ENCODE assay signal across 37 cellular contexts in the genomic region with DNA sequence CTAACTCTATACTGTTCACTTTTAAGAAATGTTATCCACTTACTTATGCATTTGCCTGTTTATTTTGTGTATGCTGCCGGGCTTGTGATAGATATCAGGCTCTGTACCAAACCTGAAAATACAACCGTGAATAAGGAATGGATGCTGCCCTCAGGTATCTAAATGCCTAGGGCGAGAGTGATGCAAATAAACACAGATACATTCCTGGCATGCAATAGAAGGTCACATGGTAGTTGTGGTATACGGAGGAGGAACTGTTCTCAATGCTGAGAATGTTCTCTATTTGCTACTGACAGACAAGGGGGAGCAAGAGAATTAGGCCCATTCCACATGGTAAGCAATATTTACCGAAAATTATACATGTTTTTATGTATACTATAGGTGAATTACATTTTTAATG.
DNase-seq lines count a peak whose midpoint lies in the region; ATAC-seq and TF ChIP-seq lines count a peak whose summit lies in the region.
"Had no signal": no experiment of that assay in that cellular context is flagged by ENCODE, and none has a peak within 500 bp of the region (broad histone marks: within the 10 kb centered on the region; RNA-seq: fewer than 3 reads in every experiment).

No MANE protein-coding gene starts in this region.

- TF ChIP-seq EP300 in suprapubic skin (IDR thresholded peaks at IDR 0.05): no peak

- no peak for DNase-seq in left ventricle myocardium superior
- DNase-seq in left ventricle myocardium inferior: no peak
- peak; percentile 59 for DNase-seq in OCI-M1 (lab: John Stamatoyannopoulos, UW)
- DNase-seq in astrocyte of the hippocampus (ENCODE audit: low read depth, low spot score): peak; percentile 27
- no peak for DNase-seq in ACHN
- no peak for DNase-seq in DMS114 treated with DMSO at 0.1 percent for 48 hours (lab: John Stamatoyannopoulos, UW; ENCODE audit: unreplicated experiment)
- no peak for DNase-seq in NCI-H774 (lab: John Stamatoyannopoulos, UW)
- DNase-seq in suprapubic skin (ENCODE audit: low spot score in 2 of 2): no peak
- DNase-seq: activated CD4-positive, alpha-beta memory T cell treated with anti-CD3 and anti-CD28 coated beads, Interleukin-2, amount 10 ng/mL, durations not matched to agents 7 days and 5 days; activated CD8-positive, alpha-beta memory T cell treated with anti-CD3 and anti-CD28 coated beads, Interleukin-2, amount 50 U/mL, for 4 hours; activated naive CD4-positive, alpha-beta T cell treated with Interleukin-2 at 50 U/mL for 16 hours; adrenal gland; AML-193; CD4-positive, CD25-positive, alpha-beta regulatory T cell; dorsolateral prefrontal cortex; foreskin keratinocyte; head of caudate nucleus; IMR-90; left lung; midbrain; naive thymus-derived CD4-positive, alpha-beta T cell; NCI-H1092 treated with DMSO at 0.1 percent for 48 hours; NCI-H187 treated with DMSO at 0.1 percent for 48 hours; NCI-H2171 treated with DMSO at 0.1 percent for 48 hours; NCI-H524; posterior cingulate gyrus; RPMI8226; SK-N-SH; spleen; stimulated activated CD8-positive, alpha-beta memory T cell treated with anti-CD3 and anti-CD28 coated beads, Interleukin-4, amount 100 ng/mL, for 48 hours; stomach; T-helper 2 cell; thyroid gland had no signal

- no peak for TF ChIP-seq CTCF in left ventricle myocardium inferior (IDR thresholded peaks at IDR 0.05; ENCODE audit: borderline replicate concordance)
- TF ChIP-seq CTCF in suprapubic skin (IDR thresholded peaks at IDR 0.05): no peak

- H3K36me3 ChIP-seq in left ventricle myocardium inferior (no peaks in the 10 kb centered on the region), suprapubic skin (no peaks in the 10 kb centered on the region)
- H3K36me3 ChIP-seq: adrenal gland, esophagus muscularis mucosa, left lung, neutrophil, spleen, stomach, thyroid gland, vagina had no signal

- ATAC-seq in left ventricle myocardium superior: peak; percentile 48
- ATAC-seq: A549; foreskin keratinocyte; left lung; naive thymus-derived CD4-positive, alpha-beta T cell had no signal

- in situ Hi-C loops in ACHN (cut with HindIII; ENCODE audit: low pct_ligation_motif_present, low pct_unique_long_range_greater_than_20kb, low sequenced_read_pairs): no loop called here

- no peaks in the 10 kb centered on the region for H3K27me3 ChIP-seq in left ventricle myocardium inferior (ENCODE audit: low read depth)
- no peaks in the 10 kb centered on the region for H3K27me3 ChIP-seq in suprapubic skin
- H3K27me3 ChIP-seq: adrenal gland, esophagus muscularis mucosa, foreskin keratinocyte, left lung, neutrophil, spleen, stomach, thyroid gland, vagina had no signal

- TF ChIP-seq POLR2A in suprapubic skin (IDR thresholded peaks at IDR 0.05): no peak

- H3K4me3 ChIP-seq in left ventricle myocardium inferior: no peak overlapping the region
- no peak overlapping the region for H3K4me3 ChIP-seq in suprapubic skin
- H3K4me3 ChIP-seq: A549, adrenal gland, dorsolateral prefrontal cortex, esophagus muscularis mucosa, left lung, spleen, stomach, thyroid gland, vagina had no signal

- no peak overlapping the region for H3K27ac ChIP-seq in left ventricle myocardium inferior (replicated peaks)
- no peak overlapping the region for H3K27ac ChIP-seq in suprapubic skin
- H3K27ac ChIP-seq: A549, adrenal gland, dorsolateral prefrontal cortex, esophagus muscularis mucosa, foreskin keratinocyte, left lung, neutrophil, spleen, stomach, thyroid gland, vagina had no signal

- H3K9me3 ChIP-seq in left ventricle myocardium inferior (replicated peaks): no peaks in the 10 kb centered on the region
- H3K9me3 ChIP-seq in suprapubic skin: no peaks in the 10 kb centered on the region
- H3K9me3 ChIP-seq: A549, adrenal gland, esophagus muscularis mucosa, left lung, neutrophil, SK-N-SH, spleen, thyroid gland, vagina had no signal

- intact Hi-C loops in left ventricle myocardium superior (cut with micrococcal nuclease): no loop called here
- intact Hi-C loops in left ventricle myocardium inferior (cut with micrococcal nuclease): no loop called here

- WGBS in suprapubic skin: 59% methylated on average over 5 of the region's 5 CpGs

- H3K4me1 ChIP-seq in left ventricle myocardium inferior: peaks cover 14% of the 10 kb centered on the region
- no peaks in the 10 kb centered on the region for H3K4me1 ChIP-seq in suprapubic skin
- H3K4me1 ChIP-seq: A549, adrenal gland, foreskin keratinocyte, left lung, thyroid gland, vagina had no signal

Comparison
In these comparisons a context has a peak if more than half of its experiments do, and no peak if none do; other contexts are left out.
1. DNase-seq: peak in OCI-M1 (single experiment) and astrocyte of the hippocampus (single experiment); none in left ventricle myocardium superior (single experiment), left ventricle myocardium inferior (single experiment), ACHN (single experiment), DMS114 treated with DMSO at 0.1 percent for 48 hours (single experiment), NCI-H774 (single experiment) and suprapubic skin (0 of 2).